ENCODE assay signal across 33 cellular contexts in the genomic region with DNA sequence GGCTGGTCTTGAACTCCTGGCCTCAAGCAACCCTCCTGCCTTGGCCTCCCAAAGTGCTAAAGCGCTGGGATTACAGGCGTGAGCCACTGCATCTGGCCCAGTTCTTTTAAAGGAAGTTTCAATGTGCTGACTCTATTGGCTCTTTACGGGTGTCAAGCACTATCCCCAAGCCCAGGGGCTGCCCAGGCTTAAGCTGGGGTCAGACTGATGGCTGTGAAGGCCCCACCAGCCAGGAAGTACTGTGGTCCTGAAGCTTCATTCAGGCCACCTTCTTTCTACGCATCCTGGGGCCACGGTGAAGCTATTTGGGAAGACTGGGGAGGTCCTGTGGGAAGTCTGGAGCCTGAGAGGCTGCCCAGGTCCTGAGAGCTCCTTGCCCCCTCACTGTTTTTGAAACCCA. TPM values are rescaled to one million over a fixed set of nuclear protein-coding genes. Genes with fewer than 3 reads are reported as not detected.
"Had no signal": no experiment of that assay in that cellular context is flagged by ENCODE, and none has a peak within 500 bp of the region (broad histone marks: within the 10 kb centered on the region; RNA-seq: fewer than 3 reads in every experiment).

No MANE protein-coding gene starts in this region.

- H3K27me3 ChIP-seq: MG63 had no signal

- H3K9ac ChIP-seq: KMS-11 had no signal

- H3K4me2 ChIP-seq: KMS-11 had no signal

- DNase-seq: Karpas-422, Kasumi-1, KBM-7, KG1, MG63, MV-4-11, NCI-H1048, NCI-H1092, NCI-H1092 treated with DMSO at 0.1 percent for 48 hours, NCI-H1105, NCI-H1105 treated with DMSO at 0.1 percent for 48 hours, NCI-H1417 treated with DMSO at 0.1 percent for 48 hours, NCI-H1436, NCI-H1436 treated with DMSO at 0.1 percent for 48 hours, NCI-H146, NCI-H1694, NCI-H1694 treated with DMSO at 0.1 percent for 48 hours, NCI-H1930, NCI-H2029, NCI-H2029 treated with DMSO at 0.1 percent for 48 hours, NCI-H2081, NCI-H2081 treated with DMSO at 0.1 percent for 48 hours, NCI-H2107, NCI-H2171, NCI-H2171 treated with DMSO at 0.1 percent for 48 hours, NCI-H2227 treated with DMSO at 0.1 percent for 48 hours, NCI-H226, NCI-H345 had no signal

- H3K36me3 ChIP-seq: MG63 had no signal

- H3K27ac ChIP-seq: KMS-11 had no signal

- H3K9me3 ChIP-seq: MG63 had no signal

- H3K4me3 ChIP-seq: MG63 had no signal

RNA-seq across cellular contexts. Expression of a gene that starts 8.0 kb away (rescaled TPM):
- total RNA-seq: LHCN-M2, M059J, MCF 10A, NCI-H460 had no signal

RNA-seq across cellular contexts. Expression of a gene that starts 12.7 kb away (rescaled TPM):
- total RNA-seq: LHCN-M2, M059J, MCF 10A had no signal

RNA-seq across cellular contexts. Expression of a gene that starts 43.7 kb away (rescaled TPM):
- total RNA-seq: LHCN-M2, M059J, MCF 10A, NCI-H460 had no signal

RNA-seq across cellular contexts. Expression of a gene that starts 59.7 kb away (rescaled TPM):
- total RNA-seq: LHCN-M2, M059J, MCF 10A, NCI-H460 had no signal
